In the genomic region with DNA sequence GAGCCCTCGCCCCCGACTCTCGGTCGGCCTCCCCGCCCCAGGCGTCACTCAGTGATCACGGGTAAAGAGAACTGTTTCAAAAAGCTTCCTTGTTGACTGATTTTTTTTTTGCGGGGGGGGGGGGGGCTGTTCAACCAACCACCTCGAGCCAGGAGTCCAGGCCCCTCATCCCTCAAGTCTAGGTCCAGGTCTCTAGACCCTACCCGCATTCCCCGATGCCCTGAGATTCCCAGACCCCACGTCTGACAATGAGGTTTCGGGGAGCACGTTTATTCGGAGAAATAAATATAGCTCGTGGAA, we compare ENCODE assay signal across 7 cellular contexts. TPM values are rescaled to one million over a fixed set of nuclear protein-coding genes. Genes with fewer than 3 reads are reported as not detected.
DNase-seq lines count a peak whose midpoint lies in the region; ATAC-seq and TF ChIP-seq lines count a peak whose summit lies in the region.
"Had no signal": no experiment of that assay in that cellular context is flagged by ENCODE, and none has a peak within 500 bp of the region (broad histone marks: within the 10 kb centered on the region; RNA-seq: fewer than 3 reads in every experiment).

No MANE protein-coding gene starts in this region.

- H3K79me1 ChIP-seq in IMR-90 (ENCODE audit: low read depth in 1 of 2, low read length in 2 of 2) = 0 out of 4 replicates have a peak, but pooled peaks cover 0 to 7% of the 10 kb centered on the region in 2 experiments

- H3K14ac ChIP-seq in IMR-90 (replicated peaks; ENCODE audit: low read depth, low read length) = no peak overlapping the region

- dilution Hi-C loops in IMR-90 (cut with HindIII; ENCODE audit: low sequenced_read_pairs, unreplicated experiment) = no loop called here

- no peak overlapping the region for H4K5ac ChIP-seq in IMR-90 (ENCODE audit: low read depth, low read length)

- peak overlapping the region; percentile 85 for H3K4me3 Mint-ChIP-seq in dendritic cell treated with granulocyte-macrophage colony-stimulating factor and Interleukin-4, amounts not matched to agents 40 ng/mL and 50 ng/mL, for 4 days

- H3K27me3 ChIP-seq in IMR-90 (ENCODE audit: control insufficient read depth, insufficient read depth, low read length) (peaks cover 4% of the 10 kb centered on the region; the same call in 1 of the 2 replicates), prostate gland (replicated peaks; ENCODE audit: insufficient read depth) (no peaks in the 10 kb centered on the region)

- H3K27ac Mint-ChIP-seq in dendritic cell treated with granulocyte-macrophage colony-stimulating factor and Interleukin-4, amounts not matched to agents 40 ng/mL and 50 ng/mL, for 4 days = no peak overlapping the region

- H3K9me1 ChIP-seq in IMR-90 (ENCODE audit: insufficient read depth, low read length) = no peaks in the 10 kb centered on the region

- intact Hi-C loops in IMR-90 (cut with micrococcal nuclease) = no loop called here
- intact Hi-C loops in dendritic cell treated with granulocyte-macrophage colony-stimulating factor and Interleukin-4, amounts not matched to agents 40 ng/mL and 50 ng/mL, for 4 days (cut with micrococcal nuclease) = no loop called here
- intact Hi-C loops in prostate gland (cut with DNase I) = loop anchor here (5.0 kb wide), 1 partner anchor 34 kb away; the partner anchor contains the start of genes C19orf73 and PPFIA3

- H3K36me3 ChIP-seq in IMR-90 (ENCODE audit: control insufficient read depth, insufficient read depth, low read length) = no peaks in the 10 kb centered on the region
- H3K36me3 ChIP-seq in prostate gland = no peaks in the 10 kb centered on the region

- no peak overlapping the region for H4K91ac ChIP-seq in IMR-90 (ENCODE audit: insufficient read depth, low read depth, low read length)

- peak overlapping the region in 1 of 2 experiments; percentile 70; a peak in 1 of 4 replicates for H4K8ac ChIP-seq in IMR-90 (ENCODE audit: low read depth in 2 of 2, low read length in 2 of 2)

- 0 out of 2 replicates have a peak overlapping the region, but pooled peaks have one; percentile 24 for H2AK5ac ChIP-seq in IMR-90 (ENCODE audit: low read depth, low read length)

- H3K18ac ChIP-seq in IMR-90 (ENCODE audit: low read depth, low read length) = no peak overlapping the region

- peak overlapping the region; percentile 91 for H3K4me2 ChIP-seq in IMR-90 (ENCODE audit: low read depth, low read length)

- H3K23ac ChIP-seq in IMR-90 (ENCODE audit: low read depth, low read length) = no peak overlapping the region; the same call in 1 of the 2 replicates

- no peak overlapping the region for H2BK5ac ChIP-seq in IMR-90 (ENCODE audit: low read depth, low read length, poor library complexity, severe bottlenecking)

- no peak overlapping the region for H3K56ac ChIP-seq in IMR-90 (ENCODE audit: extremely low read depth, insufficient read depth, low read length)

- H3K27me3 Mint-ChIP-seq in dendritic cell treated with granulocyte-macrophage colony-stimulating factor and Interleukin-4, amounts not matched to agents 40 ng/mL and 50 ng/mL, for 4 days = peaks cover 97% of the 10 kb centered on the region

- H3K9ac ChIP-seq in IMR-90 (ENCODE audit: low read depth, low read length) = peak overlapping the region; percentile 53

- no peak for DNase-seq in IMR-90
- no peak for DNase-seq in prostate gland (ENCODE audit: low spot score)
- DNase-seq in SK-N-DZ (ENCODE audit: low spot score) = no peak
- DNase-seq: stimulated activated CD4-positive, alpha-beta T cell treated with anti-CD3 and anti-CD28 coated beads, Interleukin-1b, Interleukin-23, amount 100 ng/mL, for 48 hours had no signal

- TF ChIP-seq RAD21 in IMR-90 (IDR thresholded peaks at IDR 0.05; ENCODE audit: low read length) = no peak

- no TSS peak for BruUV-seq in IMR-90 (replicated peaks; lab: Mats Ljungman, UMichigan)

- peaks cover 69% of the 10 kb centered on the region for H3K4me1 Mint-ChIP-seq in dendritic cell treated with granulocyte-macrophage colony-stimulating factor and Interleukin-4, amounts not matched to agents 40 ng/mL and 50 ng/mL, for 4 days (ENCODE audit: low read depth)

- H4K20me1 ChIP-seq in IMR-90 (ENCODE audit: insufficient read depth, low read length) = no peaks in the 10 kb centered on the region

- no peak for TF ChIP-seq CTCF in IMR-90 (conservative IDR thresholded peaks at IDR 0.05; ENCODE audit: low read depth, low read length)
- TF ChIP-seq CTCF in prostate gland (IDR thresholded peaks at IDR 0.05) = no peak

- H3K4me1 ChIP-seq in IMR-90 (ENCODE audit: control insufficient read depth, insufficient read depth, low read length) (peaks cover 8% of the 10 kb centered on the region), prostate gland (replicated peaks) (peaks cover 13% of the 10 kb centered on the region)

- H3K9me3 ChIP-seq in IMR-90 (ENCODE audit: control insufficient read depth, insufficient read depth, low read length) = no peaks in the 10 kb centered on the region
- H3K9me3 ChIP-seq in prostate gland = no peaks in the 10 kb centered on the region

- peaks cover 13% of the 10 kb centered on the region for H3K9me3 Mint-ChIP-seq in dendritic cell treated with granulocyte-macrophage colony-stimulating factor and Interleukin-4, amounts not matched to agents 40 ng/mL and 50 ng/mL, for 4 days

- H3K4me3 ChIP-seq in IMR-90 (ENCODE audit: insufficient read depth, low read depth, low read length) (peak overlapping the region; percentile 53), prostate gland (peak overlapping the region; percentile 73 to 77)

- ATAC-seq in IMR-90 (ENCODE audit: low read depth) (no peak), GM19467 (IDR thresholded peaks at IDR 0.05; ENCODE audit: unreplicated experiment) (no peak), GM18517 (IDR thresholded peaks at IDR 0.05; ENCODE audit: unreplicated experiment) (no peak)

- no CpG with 5 or more reads among the region's 16 CpGs for WGBS in IMR-90 (ENCODE audit: extremely low coverage in 2 of 2, insufficient read length in 1 of 2), 2 experiments
- WGBS in prostate gland = 7% methylated on average over 16 of the region's 16 CpGs

- in situ Hi-C loops in IMR-90 (cut with MboI; ENCODE audit: low sequenced_read_pairs) = no loop called here

- POLR2A ChIA-PET in IMR-90 (lab: Charles Lee; ENCODE audit: unreplicated experiment) = no interaction called here

- H2BK120ac ChIP-seq in IMR-90 (ENCODE audit: low read depth, low read length) = no peak overlapping the region

- TF ChIP-seq POLR2A in IMR-90 (IDR thresholded peaks at IDR 0.05; ENCODE audit: low read depth, low read length) (no peak), prostate gland (IDR thresholded peaks at IDR 0.05) (no peak)

- peak overlapping the region; percentile 69 for H3K4ac ChIP-seq in IMR-90 (ENCODE audit: low read depth, low read length)

- H2BK15ac ChIP-seq in IMR-90 (ENCODE audit: low read depth, low read length) = no peak overlapping the region

- no peak overlapping the region for H2BK20ac ChIP-seq in IMR-90 (ENCODE audit: low read depth, low read length)

- peak overlapping the region; percentile 98 for H2AFZ ChIP-seq in IMR-90 (replicated peaks; ENCODE audit: low read length, poor library complexity)

- peak overlapping the region; percentile 79 for H2AK9ac ChIP-seq in IMR-90 (replicated peaks; ENCODE audit: low read depth, low read length, poor library complexity)

- H3K27ac ChIP-seq in IMR-90 (ENCODE audit: insufficient read depth, low read length) = no peak overlapping the region; the same call in 1 of the 2 replicates
- H3K27ac ChIP-seq in prostate gland = peak overlapping the region; percentile 90 to 97

- no peaks in the 10 kb centered on the region for H3K36me3 Mint-ChIP-seq in dendritic cell treated with granulocyte-macrophage colony-stimulating factor and Interleukin-4, amounts not matched to agents 40 ng/mL and 50 ng/mL, for 4 days (ENCODE audit: low read depth)

- CTCF ChIA-PET in IMR-90 (lab: Yijun Ruan, JAX) = no interaction called here

TF ChIP-seq in IMR-90, 13 proteins besides CTCF, POLR2A, EP300 and RAD21 (continues in another document):
- TF ChIP-seq SMC3 (IDR thresholded peaks at IDR 0.05; ENCODE audit: low read depth, low read length) = no peak

RNA-seq across cellular contexts. Expression of gene HRC, which starts 4.3 kb away (rescaled TPM):
- not detected in 2 replicates for total RNA-seq in IMR-90 (2012; rRNA removed)
- 0.03 TPM in 1 of 2 replicates, not detected in the other for polyA plus RNA-seq in IMR-90 (2012; rRNA removed)
- 0.02 TPM in 1 of 2 replicates, not detected in the other for polyA plus RNA-seq in IMR-90 (2012; cell fraction: cytosol; rRNA removed)
- 0.08 and 0.13 TPM in 2 replicates for polyA plus RNA-seq in IMR-90 (2012; cell fraction: nucleus; rRNA removed; ENCODE audit: low replicate concordance)
- total RNA-seq in prostate gland = 1 to 10 TPM; 3.8 to 6.7 TPM
- 1.4 and 1.5 TPM in 2 replicates for polyA plus RNA-seq in SK-N-DZ (2014; cell fraction: cytosol; rRNA removed)
- 0.85 and 1.2 TPM in 2 replicates for polyA plus RNA-seq in SK-N-DZ (2014; cell fraction: nucleus; rRNA removed)

RNA-seq across cellular contexts. Expression of gene TRPM4, which starts 6.7 kb away (rescaled TPM):
- 1.9 and 2.2 TPM in 2 replicates for total RNA-seq in IMR-90 (2012; rRNA removed)
- 17.4 and 19.7 TPM in 2 replicates for polyA plus RNA-seq in IMR-90 (2012; rRNA removed)
- 10.1 and 12.8 TPM in 2 replicates for polyA plus RNA-seq in IMR-90 (2012; cell fraction: cytosol; rRNA removed)
- 115 and 216 TPM in 2 replicates for polyA plus RNA-seq in IMR-90 (2012; cell fraction: nucleus; rRNA removed; ENCODE audit: low replicate concordance)
- 100 to 1,000 TPM in 1 of 2 donors, 10 to 100 TPM in 1; 99.0 to 126 TPM for total RNA-seq in prostate gland
- 0.16 and 0.82 TPM in 2 replicates for polyA plus RNA-seq in SK-N-DZ (2014; cell fraction: cytosol; rRNA removed)
- 0.40 and 0.70 TPM in 2 replicates for polyA plus RNA-seq in SK-N-DZ (2014; cell fraction: nucleus; rRNA removed)

RNA-seq across cellular contexts. Expression of gene PPFIA3, which starts 31.6 kb away (rescaled TPM):
- total RNA-seq in IMR-90 (2012; rRNA removed) (0.83 and 0.90 TPM in 2 replicates), prostate gland (10 to 100 TPM; 12.3 to 18.2 TPM)
- 1.9 and 2.4 TPM in 2 replicates for polyA plus RNA-seq in IMR-90 (2012; rRNA removed)
- polyA plus RNA-seq in IMR-90 (2012; cell fraction: cytosol; rRNA removed) = 1.5 and 2.9 TPM in 2 replicates
- polyA plus RNA-seq in IMR-90 (2012; cell fraction: nucleus; rRNA removed; ENCODE audit: low replicate concordance) = 5.7 and 7.5 TPM in 2 replicates
- polyA plus RNA-seq in SK-N-DZ (2014; cell fraction: cytosol; rRNA removed) = 11.7 and 18.3 TPM in 2 replicates
- 33.4 and 41.8 TPM in 2 replicates for polyA plus RNA-seq in SK-N-DZ (2014; cell fraction: nucleus; rRNA removed)

RNA-seq across cellular contexts. Expression of gene C19orf73, which starts 32.0 kb away (rescaled TPM):
- 0.28 TPM in 1 of 2 replicates, not detected in the other for total RNA-seq in IMR-90 (2012; rRNA removed)
- 1.2 and 2.0 TPM in 2 replicates for polyA plus RNA-seq in IMR-90 (2012; rRNA removed)
- 2.3 TPM in 2 replicates for polyA plus RNA-seq in IMR-90 (2012; cell fraction: cytosol; rRNA removed)
- 0.85 and 0.98 TPM in 2 replicates for polyA plus RNA-seq in IMR-90 (2012; cell fraction: nucleus; rRNA removed; ENCODE audit: low replicate concordance)
- 10 to 100 TPM in 1 of 2 donors, 1 to 10 TPM in 1; 2.2 to 11.1 TPM for total RNA-seq in prostate gland
- polyA plus RNA-seq in SK-N-DZ (2014; cell fraction: cytosol; rRNA removed) = 3.6 TPM in 1 of 2 replicates, not detected in the other
- 4.2 and 6.2 TPM in 2 replicates for polyA plus RNA-seq in SK-N-DZ (2014; cell fraction: nucleus; rRNA removed)

RNA-seq across cellular contexts. Expression of gene LIN7B, which starts 36.7 kb away (rescaled TPM):
- total RNA-seq in IMR-90 (2012; rRNA removed) = 2.8 and 3.8 TPM in 2 replicates
- 8.0 and 9.9 TPM in 2 replicates for polyA plus RNA-seq in IMR-90 (2012; rRNA removed)
- polyA plus RNA-seq in IMR-90 (2012; cell fraction: cytosol; rRNA removed) = 13.4 and 19.1 TPM in 2 replicates
- 14.2 and 30.4 TPM in 2 replicates for polyA plus RNA-seq in IMR-90 (2012; cell fraction: nucleus; rRNA removed; ENCODE audit: low replicate concordance)
- 10 to 100 TPM; 31.2 to 64.3 TPM for total RNA-seq in prostate gland
- 4.9 and 13.9 TPM in 2 replicates for polyA plus RNA-seq in SK-N-DZ (2014; cell fraction: cytosol; rRNA removed)
- 31.3 and 32.6 TPM in 2 replicates for polyA plus RNA-seq in SK-N-DZ (2014; cell fraction: nucleus; rRNA removed)

Comparison
In these comparisons a context has a peak if more than half of its experiments do, and no peak if none do; other contexts are left out.
1. RNA of gene TRPM4, which starts 6.7 kb away (total RNA-seq): 99.0 to 126 TPM in prostate gland; 1.9 to 2.2 TPM in IMR-90; every median in the first group is over 10 times any median in the second.